8 cellular contexts compared by ENCODE assay signal in the genomic region with DNA sequence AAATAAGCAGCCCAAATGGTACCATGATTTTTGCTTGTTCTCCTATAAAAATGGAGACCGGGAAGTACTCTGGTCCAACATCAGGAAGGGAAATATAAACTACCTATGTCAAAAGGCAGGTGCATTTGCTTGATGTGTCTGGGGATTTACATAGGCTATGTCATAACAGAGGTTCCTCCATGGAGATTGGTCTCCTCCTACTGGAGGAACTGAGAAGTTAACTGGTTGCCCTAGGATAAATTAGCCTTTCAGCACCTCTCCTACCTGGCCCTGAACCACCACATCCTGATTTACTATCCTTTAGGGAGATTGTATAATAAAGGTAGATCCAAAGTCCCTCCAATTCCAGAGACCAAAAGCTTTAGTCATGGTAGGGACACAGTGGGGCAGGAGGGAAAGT.
A peak's percentile ranks its signal among the peaks of the same experiment; 100 is the strongest.
DNase-seq lines count a peak whose midpoint lies in the region; ATAC-seq, FAIRE-seq and TF ChIP-seq lines count a peak whose summit lies in the region.

No MANE protein-coding gene starts in this region.

- TF ChIP-seq POLR2A in K562 (conservative IDR thresholded peaks at IDR 0.05): no peak

- H3K4me3 ChIP-seq in K562 (no peak overlapping the region), lower lobe of right lung (no peak overlapping the region)

- H3K9ac ChIP-seq in K562 (ENCODE audit: insufficient read depth in 1 of 2, low read depth in 2 of 2, low read length in 2 of 2): no peak overlapping the region

- H3K27ac ChIP-seq in K562 (ENCODE audit: extremely low read depth, low read depth, low read length) (no peak overlapping the region), lower lobe of right lung (no peak overlapping the region)

- peak; percentile 44 to 52 for TF ChIP-seq RAD21 in K562 (CRISPR knock-in tag; conservative IDR thresholded peaks at IDR 0.05 in 1 of 2, IDR thresholded peaks at IDR 0.05 in 1 of 2)

- TF ChIP-seq EP300 in K562 (IDR thresholded peaks at IDR 0.05; ENCODE audit: low read length): no peak

- FAIRE-seq in K562 (lab: Jason Lieb, UNC): no peak

- H3K27me3 ChIP-seq in K562 (ENCODE audit: control insufficient read depth in 2 of 2, insufficient read depth in 2 of 2, low read length in 2 of 2) (no peaks in the 10 kb centered on the region), lower lobe of right lung (ENCODE audit: low read depth) (no peaks in the 10 kb centered on the region)

- H3K9me3 ChIP-seq in K562 (replicated peaks; ENCODE audit: control insufficient read depth, insufficient read depth, low read depth, low read length) (no peaks in the 10 kb centered on the region), lower lobe of right lung (no peaks in the 10 kb centered on the region)

- BruUV-seq in K562 (replicated peaks; lab: Mats Ljungman, UMichigan): no TSS peak

- WGBS in K562 (ENCODE audit: insufficient coverage, low coverage, missing lambda C conversion rate): 6% methylated on average over 1 of the region's 1 CpG

- no peaks in the 10 kb centered on the region for H3K79me2 ChIP-seq in K562 (ENCODE audit: control insufficient read depth, insufficient read depth, low read length)

- ATAC-seq in GM18520 (IDR thresholded peaks at IDR 0.05; ENCODE audit: unreplicated experiment) (peak; percentile 89), HG02973 (IDR thresholded peaks at IDR 0.05; ENCODE audit: unreplicated experiment) (peak; percentile 94), K562 (peak; percentile 73), lower lobe of right lung (peak; percentile 82 to 88), HG03108 (IDR thresholded peaks at IDR 0.05; ENCODE audit: unreplicated experiment) (no peak)

- no peak overlapping the region for H3K4me2 ChIP-seq in K562 (ENCODE audit: insufficient read depth, low read length)

- in situ Hi-C loops in K562 (cut with MboI): no loop called here

- H3K4me1 ChIP-seq in K562 (replicated peaks in 1 of 2; ENCODE audit: control insufficient read depth in 2 of 2, insufficient read depth in 2 of 2, low read length in 2 of 2) (no peaks in the 10 kb centered on the region), lower lobe of right lung (no peaks in the 10 kb centered on the region)

- POLR2A ChIA-PET in K562 (lab: Yijun Ruan, JAX): no interaction called here

- DNase-seq in COLO829 (ENCODE audit: low spot score) (peak; percentile 48), NCI-H2107 treated with DMSO at 0.1 percent for 48 hours (lab: John Stamatoyannopoulos, UW; ENCODE audit: unreplicated experiment) (peak; percentile 69), K562 (ENCODE audit: extremely low read depth in 1 of 4, low spot score in 3 of 4) (peak in 2 of 4 experiments; percentile 11 to 13), lower lobe of right lung (no peak), ecto neural progenitor cell (ENCODE audit: low spot score) (no peak)

- H2AFZ ChIP-seq in K562 (ENCODE audit: low read depth, low read length): no peak overlapping the region

- CTCF ChIA-PET in K562 (lab: Yijun Ruan, JAX; ENCODE audit: low intra/inter-chr PET ratio): no interaction called here

- TF ChIP-seq CTCF in K562 (IDR thresholded peaks at IDR 0.05 in 2 of 3, conservative IDR thresholded peaks at IDR 0.05 in 1 of 3; ENCODE audit: insufficient read depth in 2 of 3, low read depth in 1 of 3, low read length in 3 of 3) (peak in 2 of 3 experiments; percentile 24 to 36; a peak in 2 of 6 replicates), lower lobe of right lung (IDR thresholded peaks at IDR 0.05) (peak; percentile 56)

- no peaks in the 10 kb centered on the region for H4K20me1 ChIP-seq in K562 (replicated peaks; ENCODE audit: control insufficient read depth, insufficient read depth, low read length)

- intact Hi-C loops in K562 (cut with micrococcal nuclease) (no loop called here), lower lobe of right lung (cut with DNase I) (no loop called here)

- H3K36me3 ChIP-seq in K562 (ENCODE audit: control insufficient read depth, insufficient read depth, low read length) (no peaks in the 10 kb centered on the region), lower lobe of right lung (no peaks in the 10 kb centered on the region)

- H3K9me1 ChIP-seq in K562 (ENCODE audit: control insufficient read depth, insufficient read depth, low read length): no peaks in the 10 kb centered on the region

TF ChIP-seq in K562, 482 proteins besides CTCF, POLR2A, EP300 and RAD21:
- TF ChIP-seq ZHX1 (conservative IDR thresholded peaks at IDR 0.05; ENCODE audit: low read length) (no peak), ZNF431 (CRISPR knock-in tag; IDR thresholded peaks at IDR 0.05) (no peak), IRF2 (CRISPR knock-in tag; IDR thresholded peaks at IDR 0.05) (no peak), ARID2 (IDR thresholded peaks at IDR 0.05) (no peak), PURB (CRISPR knock-in tag; IDR thresholded peaks at IDR 0.05; ENCODE audit: low read depth) (no peak), ZFP36 (IDR thresholded peaks at IDR 0.05; ENCODE audit: low read depth, low read length, partially characterized antibody) (no peak), ETS1 (conservative IDR thresholded peaks at IDR 0.05; ENCODE audit: control insufficient read depth, low read depth, low read length) (no peak)

Comparison
In these comparisons a context has a peak if more than half of its experiments do, and no peak if none do; other contexts are left out.
1. DNase-seq: peak in COLO829 (single experiment) and NCI-H2107 treated with DMSO at 0.1 percent for 48 hours (single experiment); none in lower lobe of right lung (single experiment) and ecto neural progenitor cell (single experiment).